13 cellular contexts compared by ENCODE assay signal in genomic region chr2:209431701-209432100, GRCh38. TPM values are rescaled to one million over a fixed set of nuclear protein-coding genes. Genes with fewer than 3 reads are reported as not detected.
DNase-seq lines count a peak whose midpoint lies in the region; ATAC-seq and TF ChIP-seq lines count a peak whose summit lies in the region.
"Had no signal": no experiment of that assay in that cellular context is flagged by ENCODE, and none has a peak within 500 bp of the region (broad histone marks: within the 10 kb centered on the region; RNA-seq: fewer than 3 reads in every experiment).

No MANE protein-coding gene starts in this region.

- H3K27ac Mint-ChIP-seq in activated CD8-positive, alpha-beta T cell treated with anti-CD3 and anti-CD28 coated beads for 36 hours = no peak overlapping the region
- H3K27ac Mint-ChIP-seq: CD8-positive, alpha-beta T cell had no signal

- ATAC-seq in activated CD8-positive, alpha-beta T cell treated with anti-CD3 and anti-CD28 coated beads for 36 hours = no peak
- ATAC-seq in GM18511 (IDR thresholded peaks at IDR 0.05; ENCODE audit: unreplicated experiment) = no peak
- ATAC-seq: activated CD4-positive, CD25-positive, alpha-beta regulatory T cell treated with anti-CD3 and anti-CD28 coated beads, Interleukin-2, amount 50 U/mL, for 24 hours; CD8-positive, alpha-beta T cell had no signal

- no peak overlapping the region for H3K4me3 Mint-ChIP-seq in activated CD8-positive, alpha-beta T cell treated with anti-CD3 and anti-CD28 coated beads for 36 hours
- H3K4me3 Mint-ChIP-seq: CD8-positive, alpha-beta T cell had no signal

- H3K9me3 Mint-ChIP-seq in activated CD8-positive, alpha-beta T cell treated with anti-CD3 and anti-CD28 coated beads for 36 hours = no peaks in the 10 kb centered on the region
- H3K9me3 Mint-ChIP-seq: CD8-positive, alpha-beta T cell had no signal

- CTCF ChIA-PET in activated CD8-positive, alpha-beta T cell treated with anti-CD3 and anti-CD28 coated beads for 36 hours (lab: Charles Lee) = interaction anchor here (3.8 kb wide), 1 partner anchor 8 kb away, joined by 13 read pairs; the partner anchor contains the start of gene MAP2

- TF ChIP-seq CTCF in activated CD8-positive, alpha-beta T cell treated with anti-CD3 and anti-CD28 coated beads for 36 hours (IDR thresholded peaks at IDR 0.05) = no peak

- peak; percentile 37 for DNase-seq in GM04503 (ENCODE audit: low read depth)
- DNase-seq in RPMI7951 (ENCODE audit: low read depth) = peak; percentile 96
- DNase-seq in epithelial cell of prostate (ENCODE audit: low read depth, low spot score) = peak; percentile 86
- peak; percentile 15 for DNase-seq in non-pigmented ciliary epithelial cell (ENCODE audit: low read depth)
- DNase-seq in OCI-M1 (lab: John Stamatoyannopoulos, UW) = no peak
- no peak for DNase-seq in activated CD8-positive, alpha-beta T cell treated with anti-CD3 and anti-CD28 coated beads for 36 hours
- DNase-seq in NCI-H2196 (lab: John Stamatoyannopoulos, UW; ENCODE audit: unreplicated experiment) = no peak
- DNase-seq: CD8-positive, alpha-beta T cell; NCI-H1092 treated with DMSO at 0.1 percent for 48 hours; NCI-H69 had no signal

- H3K27me3 Mint-ChIP-seq in activated CD8-positive, alpha-beta T cell treated with anti-CD3 and anti-CD28 coated beads for 36 hours = peaks cover 1% of the 10 kb centered on the region

- POLR2A ChIA-PET in activated CD8-positive, alpha-beta T cell treated with anti-CD3 and anti-CD28 coated beads for 36 hours (lab: Charles Lee) = no interaction called here

- no peaks in the 10 kb centered on the region for H3K4me1 Mint-ChIP-seq in activated CD8-positive, alpha-beta T cell treated with anti-CD3 and anti-CD28 coated beads for 36 hours (ENCODE audit: low read depth)

- intact Hi-C loops in activated CD8-positive, alpha-beta T cell treated with anti-CD3 and anti-CD28 coated beads for 36 hours (cut with micrococcal nuclease) = no loop called here

- H3K36me3 Mint-ChIP-seq in activated CD8-positive, alpha-beta T cell treated with anti-CD3 and anti-CD28 coated beads for 36 hours (ENCODE audit: low read depth) = no peaks in the 10 kb centered on the region
- H3K36me3 Mint-ChIP-seq: CD8-positive, alpha-beta T cell had no signal

- peak overlapping the region; percentile 93 for H3K27ac ChIP-seq in epithelial cell of prostate
- H3K27ac ChIP-seq: suprapubic skin had no signal

RNA-seq across cellular contexts. Expression of gene MAP2, which starts 7.9 kb away (rescaled TPM):
- 4.9 and 6.7 TPM in 2 replicates for total RNA-seq in RPMI7951 (2014; rRNA removed; shearing (Covaris generic))
- total RNA-seq in activated CD8-positive, alpha-beta T cell treated with anti-CD3 and anti-CD28 coated beads for 36 hours = not detected
- total RNA-seq: CD8-positive, alpha-beta T cell had no signal

Comparison
In these comparisons a context has a peak if more than half of its experiments do, and no peak if none do; other contexts are left out.
1. DNase-seq: peak in GM04503 (single experiment), RPMI7951 (single experiment), epithelial cell of prostate (single experiment) and non-pigmented ciliary epithelial cell (single experiment); none in OCI-M1 (single experiment), activated CD8-positive, alpha-beta T cell treated with anti-CD3 and anti-CD28 coated beads for 36 hours (single experiment) and NCI-H2196 (single experiment).